Comparison of ENCODE assay signal across 21 cellular contexts in genomic region chr6:149686230-149686629, GRCh38. TPM values are rescaled to one million over a fixed set of nuclear protein-coding genes. Genes with fewer than 3 reads are reported as not detected.
DNase-seq lines count a peak whose midpoint lies in the region; ATAC-seq and TF ChIP-seq lines count a peak whose summit lies in the region.
"Had no signal": no experiment of that assay in that cellular context is flagged by ENCODE, and none has a peak within 500 bp of the region (broad histone marks: within the 10 kb centered on the region; RNA-seq: fewer than 3 reads in every experiment).

No MANE protein-coding gene starts in this region.

- no peaks in the 10 kb centered on the region for H3K9me3 ChIP-seq in upper lobe of right lung
- H3K9me3 ChIP-seq: body of pancreas, esophagus squamous epithelium, SK-N-SH, stomach had no signal

- ATAC-seq in HG03442 (IDR thresholded peaks at IDR 0.05; ENCODE audit: unreplicated experiment), result no peak
- ATAC-seq in upper lobe of right lung, result no peak
- ATAC-seq: body of pancreas, Panc1 had no signal

- peak overlapping the region; percentile 83 for H3K27ac Mint-ChIP-seq in activated T-cell treated with anti-CD3 and anti-CD28 coated beads, Interleukin-2, amount 50 U/mL, for 24 hours
- peak overlapping the region; percentile 5 for H3K27ac Mint-ChIP-seq in activated CD4-positive, alpha-beta memory T cell treated with anti-CD3 and anti-CD28 coated beads, Interleukin-2, amount 10 ng/mL, durations not matched to agents 7 days and 5 days
- H3K27ac Mint-ChIP-seq in glutamatergic neuron (ENCODE audit: unreplicated experiment), result peak overlapping the region; percentile 60
- peak overlapping the region; percentile 44 for H3K27ac Mint-ChIP-seq in progenitor cell of endocrine pancreas
- H3K27ac Mint-ChIP-seq: neural progenitor cell had no signal

- H3K4me3 ChIP-seq in upper lobe of right lung, result no peak overlapping the region
- H3K4me3 ChIP-seq: body of pancreas, dorsolateral prefrontal cortex, esophagus squamous epithelium, neural progenitor cell, stomach had no signal

- peaks cover 59% of the 10 kb centered on the region for H3K36me3 ChIP-seq in upper lobe of right lung
- H3K36me3 ChIP-seq: neural progenitor cell had no signal

- H3K4me3 Mint-ChIP-seq in activated T-cell treated with anti-CD3 and anti-CD28 coated beads, Interleukin-2, amount 50 U/mL, for 24 hours, result no peak overlapping the region
- no peak overlapping the region for H3K4me3 Mint-ChIP-seq in activated CD4-positive, alpha-beta memory T cell treated with anti-CD3 and anti-CD28 coated beads, Interleukin-2, amount 10 ng/mL, durations not matched to agents 7 days and 5 days
- peak overlapping the region; percentile 17 for H3K4me3 Mint-ChIP-seq in glutamatergic neuron (ENCODE audit: unreplicated experiment)
- H3K4me3 Mint-ChIP-seq in progenitor cell of endocrine pancreas (ENCODE audit: low read depth), result no peak overlapping the region
- H3K4me3 Mint-ChIP-seq: neural progenitor cell had no signal

- POLR2A ChIA-PET in activated CD4-positive, alpha-beta memory T cell treated with anti-CD3 and anti-CD28 coated beads, Interleukin-2, amount 10 ng/mL, durations not matched to agents 7 days and 5 days (lab: Charles Lee), result interaction anchor here (1.0 to 2.7 kb wide), 5 partner anchors 9 to 60 kb away, joined by 3 to 9 read pairs (median 4); partner anchors contain the start of genes LATS1 and NUP43

- no peaks in the 10 kb centered on the region for H3K27me3 ChIP-seq in upper lobe of right lung
- H3K27me3 ChIP-seq: body of pancreas, dorsolateral prefrontal cortex, esophagus squamous epithelium, neural progenitor cell, stomach had no signal

- H3K36me3 Mint-ChIP-seq in activated T-cell treated with anti-CD3 and anti-CD28 coated beads, Interleukin-2, amount 50 U/mL, for 24 hours (ENCODE audit: low read depth), result peaks cover 66% of the 10 kb centered on the region
- peaks cover 46% of the 10 kb centered on the region for H3K36me3 Mint-ChIP-seq in activated CD4-positive, alpha-beta memory T cell treated with anti-CD3 and anti-CD28 coated beads, Interleukin-2, amount 10 ng/mL, durations not matched to agents 7 days and 5 days (ENCODE audit: low read depth)
- H3K36me3 Mint-ChIP-seq in glutamatergic neuron (ENCODE audit: unreplicated experiment) (no peaks in the 10 kb centered on the region), progenitor cell of endocrine pancreas (ENCODE audit: insufficient read depth) (peaks cover 20% of the 10 kb centered on the region)

- H3K4me1 ChIP-seq in upper lobe of right lung, result no peaks in the 10 kb centered on the region
- H3K4me1 ChIP-seq: body of pancreas, esophagus squamous epithelium, neural progenitor cell had no signal

- peaks cover 33% of the 10 kb centered on the region for H3K4me1 Mint-ChIP-seq in activated T-cell treated with anti-CD3 and anti-CD28 coated beads, Interleukin-2, amount 50 U/mL, for 24 hours (ENCODE audit: low read depth)
- peaks cover 29% of the 10 kb centered on the region for H3K4me1 Mint-ChIP-seq in activated CD4-positive, alpha-beta memory T cell treated with anti-CD3 and anti-CD28 coated beads, Interleukin-2, amount 10 ng/mL, durations not matched to agents 7 days and 5 days
- peaks cover 28% of the 10 kb centered on the region for H3K4me1 Mint-ChIP-seq in glutamatergic neuron (ENCODE audit: low read depth, unreplicated experiment)
- H3K4me1 Mint-ChIP-seq in progenitor cell of endocrine pancreas (ENCODE audit: low read depth), result peaks cover 1% of the 10 kb centered on the region
- H3K4me1 Mint-ChIP-seq: neural progenitor cell had no signal

- no peaks in the 10 kb centered on the region for H3K27me3 Mint-ChIP-seq in activated T-cell treated with anti-CD3 and anti-CD28 coated beads, Interleukin-2, amount 50 U/mL, for 24 hours
- H3K27me3 Mint-ChIP-seq in activated CD4-positive, alpha-beta memory T cell treated with anti-CD3 and anti-CD28 coated beads, Interleukin-2, amount 10 ng/mL, durations not matched to agents 7 days and 5 days, result no peaks in the 10 kb centered on the region
- H3K27me3 Mint-ChIP-seq in glutamatergic neuron (ENCODE audit: unreplicated experiment) (peaks cover 3% of the 10 kb centered on the region), progenitor cell of endocrine pancreas (no peaks in the 10 kb centered on the region)

- no peaks in the 10 kb centered on the region for H3K9me3 Mint-ChIP-seq in activated T-cell treated with anti-CD3 and anti-CD28 coated beads, Interleukin-2, amount 50 U/mL, for 24 hours
- no peaks in the 10 kb centered on the region for H3K9me3 Mint-ChIP-seq in activated CD4-positive, alpha-beta memory T cell treated with anti-CD3 and anti-CD28 coated beads, Interleukin-2, amount 10 ng/mL, durations not matched to agents 7 days and 5 days
- H3K9me3 Mint-ChIP-seq in glutamatergic neuron (ENCODE audit: unreplicated experiment) (no peaks in the 10 kb centered on the region), progenitor cell of endocrine pancreas (ENCODE audit: low read depth) (no peaks in the 10 kb centered on the region)
- H3K9me3 Mint-ChIP-seq: neural progenitor cell had no signal

- no peak for DNase-seq in activated T-cell treated with anti-CD3 and anti-CD28 coated beads, Interleukin-2, amount 50 U/mL, for 24 hours
- no peak for DNase-seq in activated T-cell treated with anti-CD3 and anti-CD28 coated beads, Interleukin-2, amount 50 U/mL, for 1 hour
- DNase-seq in activated CD4-positive, alpha-beta memory T cell treated with anti-CD3 and anti-CD28 coated beads, Interleukin-2, amount 10 ng/mL, durations not matched to agents 7 days and 5 days, result no peak
- no peak for DNase-seq in glutamatergic neuron
- DNase-seq in progenitor cell of endocrine pancreas (ENCODE audit: low spot score, unreplicated experiment), result no peak
- DNase-seq in upper lobe of right lung, result no peak
- DNase-seq in GF-D8 (lab: John Stamatoyannopoulos, UW), result no peak
- DNase-seq: activated CD8-positive, alpha-beta memory T cell treated with anti-CD3 and anti-CD28 coated beads for 24 hours; activated gamma-delta T cell treated with Interleukin-2 at 50 U/mL for 16 hours; body of pancreas; EL; esophagus squamous epithelium; kidney; mesendoderm; NCI-H1436 treated with DMSO at 0.1 percent for 48 hours; SK-N-SH; stomach had no signal

- TF ChIP-seq CTCF in glutamatergic neuron (IDR thresholded peaks at IDR 0.05; ENCODE audit: partially characterized antibody, unreplicated experiment) (no peak), progenitor cell of endocrine pancreas (IDR thresholded peaks at IDR 0.05; ENCODE audit: unreplicated experiment) (no peak), upper lobe of right lung (IDR thresholded peaks at IDR 0.05) (no peak)

- H3K27ac ChIP-seq in upper lobe of right lung, result no peak overlapping the region
- H3K27ac ChIP-seq: body of pancreas, esophagus squamous epithelium, neural progenitor cell, stomach had no signal

- intact Hi-C loops in upper lobe of right lung (cut with DNase I), result no loop called here

- CTCF ChIA-PET in activated CD4-positive, alpha-beta memory T cell treated with anti-CD3 and anti-CD28 coated beads, Interleukin-2, amount 10 ng/mL, durations not matched to agents 7 days and 5 days (lab: Charles Lee), result interaction anchor here (0.8 to 1.9 kb wide), 4 partner anchors 10 to 141 kb away, joined by 3 to 6 read pairs (median 5); partner anchors contain the start of gene PPIL4

RNA-seq across cellular contexts. Expression of gene LATS1, which starts 31.7 kb away (rescaled TPM):
- total RNA-seq in activated CD4-positive, alpha-beta memory T cell treated with anti-CD3 and anti-CD28 coated beads, Interleukin-2, amount 10 ng/mL, durations not matched to agents 7 days and 5 days, result 10 to 100 TPM; 30.8 to 31.0 TPM
- total RNA-seq in glutamatergic neuron (ENCODE audit: unreplicated experiment) (31.5 TPM), progenitor cell of endocrine pancreas (40.5 and 41.8 TPM in 2 replicates), upper lobe of right lung (29.8 TPM)

RNA-seq across cellular contexts. Expression of gene KATNA1, which starts 37.7 kb away (rescaled TPM):
- 10 to 100 TPM; 22.6 to 23.0 TPM for total RNA-seq in activated CD4-positive, alpha-beta memory T cell treated with anti-CD3 and anti-CD28 coated beads, Interleukin-2, amount 10 ng/mL, durations not matched to agents 7 days and 5 days
- total RNA-seq in glutamatergic neuron (ENCODE audit: unreplicated experiment), result 10.9 TPM
- 14.3 and 16.5 TPM in 2 replicates for total RNA-seq in progenitor cell of endocrine pancreas
- total RNA-seq in upper lobe of right lung, result 14.3 TPM

Comparison
In these comparisons a context has a peak if more than half of its experiments do, and no peak if none do; other contexts are left out.
1. H3K27ac Mint-ChIP-seq: peak in every context shown above with its lines; median percentile 83 in activated T-cell treated with anti-CD3 and anti-CD28 coated beads, Interleukin-2, amount 50 U/mL, for 24 hours; 60 in glutamatergic neuron; 44 in progenitor cell of endocrine pancreas; 5 in activated CD4-positive, alpha-beta memory T cell treated with anti-CD3 and anti-CD28 coated beads, Interleukin-2, amount 10 ng/mL, durations not matched to agents 7 days and 5 days.